Comparison of ENCODE assay signal across 6 cellular contexts in genomic region chr9:136769710-136770191, GRCh38. TPM values are rescaled to one million over a fixed set of nuclear protein-coding genes. Genes with fewer than 3 reads are reported as not detected.
DNase-seq lines count a peak whose midpoint lies in the region; ATAC-seq and TF ChIP-seq lines count a peak whose summit lies in the region.

No MANE protein-coding gene starts in this region.

- intact Hi-C loops in activated T-helper 1 cell treated with anti-CD3 and anti-CD28 coated beads, Interleukin-12 subunit alpha, Interleukin-12 subunit beta, Interleukin-2, Interleukin-4 antibody, amounts not matched to agents 30 ng/mL and 10 ng/mL and 1 ng/mL, durations not matched to agents 14 hours and 24 hours and 36 hours (cut with micrococcal nuclease) = no loop called here

- H3K4me1 Mint-ChIP-seq in brain = peaks cover 9% of the 10 kb centered on the region
- H3K4me1 Mint-ChIP-seq in activated T-helper 1 cell treated with anti-CD3 and anti-CD28 coated beads, Interleukin-12 subunit alpha, Interleukin-12 subunit beta, Interleukin-2, Interleukin-4 antibody, amounts not matched to agents 30 ng/mL and 10 ng/mL and 1 ng/mL, durations not matched to agents 14 hours and 24 hours and 36 hours (ENCODE audit: low read depth) = peaks cover 5% of the 10 kb centered on the region

- H3K4me3 ChIP-seq in osteoblast (ENCODE audit: insufficient read depth, low read length) = no peak overlapping the region

- ATAC-seq in HG03135 (IDR thresholded peaks at IDR 0.05; ENCODE audit: unreplicated experiment) = no peak

- H3K9me3 ChIP-seq in osteoblast (ENCODE audit: low read depth, low read length) = peaks cover 3% of the 10 kb centered on the region

- peaks cover 4% of the 10 kb centered on the region for H3K27me3 ChIP-seq in osteoblast (ENCODE audit: insufficient read depth, low read length)

- no peak overlapping the region for H3K27ac ChIP-seq in osteoblast (ENCODE audit: low read depth, low read length)

- no peak overlapping the region for H2AFZ ChIP-seq in osteoblast (ENCODE audit: low read length)

- H3K27me3 Mint-ChIP-seq in brain = peaks cover 6% of the 10 kb centered on the region
- H3K27me3 Mint-ChIP-seq in activated T-helper 1 cell treated with anti-CD3 and anti-CD28 coated beads, Interleukin-12 subunit alpha, Interleukin-12 subunit beta, Interleukin-2, Interleukin-4 antibody, amounts not matched to agents 30 ng/mL and 10 ng/mL and 1 ng/mL, durations not matched to agents 14 hours and 24 hours and 36 hours (ENCODE audit: insufficient read depth) = peaks cover 8% of the 10 kb centered on the region

- TF ChIP-seq CTCF in brain (conservative IDR thresholded peaks at IDR 0.05) = peak; percentile 30 to 49
- peak; percentile 38 for TF ChIP-seq CTCF in osteoblast (IDR thresholded peaks at IDR 0.05; ENCODE audit: extremely low read depth, low read depth, low read length)

- H4K20me1 ChIP-seq in osteoblast (ENCODE audit: insufficient read depth, low read length) = no peaks in the 10 kb centered on the region

- no peak overlapping the region for H3K27ac Mint-ChIP-seq in brain
- no peak overlapping the region for H3K27ac Mint-ChIP-seq in activated T-helper 1 cell treated with anti-CD3 and anti-CD28 coated beads, Interleukin-12 subunit alpha, Interleukin-12 subunit beta, Interleukin-2, Interleukin-4 antibody, amounts not matched to agents 30 ng/mL and 10 ng/mL and 1 ng/mL, durations not matched to agents 14 hours and 24 hours and 36 hours

- no peaks in the 10 kb centered on the region for H3K36me3 Mint-ChIP-seq in brain
- no peaks in the 10 kb centered on the region for H3K36me3 Mint-ChIP-seq in activated T-helper 1 cell treated with anti-CD3 and anti-CD28 coated beads, Interleukin-12 subunit alpha, Interleukin-12 subunit beta, Interleukin-2, Interleukin-4 antibody, amounts not matched to agents 30 ng/mL and 10 ng/mL and 1 ng/mL, durations not matched to agents 14 hours and 24 hours and 36 hours (ENCODE audit: low read depth)

- H3K4me1 ChIP-seq in osteoblast (ENCODE audit: insufficient read depth, low read length) = no peaks in the 10 kb centered on the region

- no peaks in the 10 kb centered on the region for H3K79me2 ChIP-seq in osteoblast (ENCODE audit: insufficient read depth, low read length)

- H3K9me3 Mint-ChIP-seq in brain = peaks cover 0 to 12% (median 7%) of the 10 kb centered on the region in 5 experiments
- peaks cover 10% of the 10 kb centered on the region for H3K9me3 Mint-ChIP-seq in activated T-helper 1 cell treated with anti-CD3 and anti-CD28 coated beads, Interleukin-12 subunit alpha, Interleukin-12 subunit beta, Interleukin-2, Interleukin-4 antibody, amounts not matched to agents 30 ng/mL and 10 ng/mL and 1 ng/mL, durations not matched to agents 14 hours and 24 hours and 36 hours

- peak overlapping the region in 2 of 5 experiments; percentile 16 to 61 for H3K4me3 Mint-ChIP-seq in brain
- no peak overlapping the region for H3K4me3 Mint-ChIP-seq in activated T-helper 1 cell treated with anti-CD3 and anti-CD28 coated beads, Interleukin-12 subunit alpha, Interleukin-12 subunit beta, Interleukin-2, Interleukin-4 antibody, amounts not matched to agents 30 ng/mL and 10 ng/mL and 1 ng/mL, durations not matched to agents 14 hours and 24 hours and 36 hours

- DNase-seq in CD1c-positive myeloid dendritic cell (ENCODE audit: extremely low spot score) (peak; percentile 58), NCI-H146 (lab: John Stamatoyannopoulos, UW) (peak; percentile 55), osteoblast (ENCODE audit: insufficient read length, low spot score, missing footprints) (peak; percentile 94)
- DNase-seq in activated T-helper 1 cell treated with anti-CD3 and anti-CD28 coated beads, Interleukin-12 subunit alpha, Interleukin-12 subunit beta, Interleukin-2, Interleukin-4 antibody, amounts not matched to agents 30 ng/mL and 10 ng/mL and 1 ng/mL, durations not matched to agents 14 hours and 24 hours and 36 hours (ENCODE audit: low spot score) = no peak

- no peaks in the 10 kb centered on the region for H3K36me3 ChIP-seq in osteoblast (ENCODE audit: insufficient read depth, low read length)

- no peak overlapping the region for H3K4me2 ChIP-seq in osteoblast (ENCODE audit: insufficient read depth, low read length)

RNA-seq across cellular contexts. Expression of gene LCN15, which starts 5.4 kb away (rescaled TPM):
- polyA plus RNA-seq in brain (ENCODE audit: insufficient read depth, low read depth, low replicate concordance) = 32.6 TPM
- not detected in 2 replicates for total RNA-seq in osteoblast
- total RNA-seq in activated T-helper 1 cell treated with anti-CD3 and anti-CD28 coated beads, Interleukin-12 subunit alpha, Interleukin-12 subunit beta, Interleukin-2, Interleukin-4 antibody, amounts not matched to agents 30 ng/mL and 10 ng/mL and 1 ng/mL, durations not matched to agents 14 hours and 24 hours and 36 hours = not detected in 2 replicates

RNA-seq across cellular contexts. Expression of gene LCN8, which starts 11.7 kb away (rescaled TPM):
- polyA plus RNA-seq in brain (ENCODE audit: insufficient read depth, low read depth, low replicate concordance) = 0.34 TPM
- total RNA-seq in osteoblast = not detected in 2 replicates
- not detected in 2 replicates for total RNA-seq in activated T-helper 1 cell treated with anti-CD3 and anti-CD28 coated beads, Interleukin-12 subunit alpha, Interleukin-12 subunit beta, Interleukin-2, Interleukin-4 antibody, amounts not matched to agents 30 ng/mL and 10 ng/mL and 1 ng/mL, durations not matched to agents 14 hours and 24 hours and 36 hours

RNA-seq across cellular contexts. Expression of gene TMEM141, which starts 21.4 kb away (rescaled TPM):
- 182 TPM for polyA plus RNA-seq in brain (ENCODE audit: insufficient read depth, low read depth, low replicate concordance)
- 31.8 and 39.8 TPM in 2 replicates for total RNA-seq in osteoblast
- 37.2 and 39.0 TPM in 2 replicates for total RNA-seq in activated T-helper 1 cell treated with anti-CD3 and anti-CD28 coated beads, Interleukin-12 subunit alpha, Interleukin-12 subunit beta, Interleukin-2, Interleukin-4 antibody, amounts not matched to agents 30 ng/mL and 10 ng/mL and 1 ng/mL, durations not matched to agents 14 hours and 24 hours and 36 hours

RNA-seq across cellular contexts. Expression of gene LCN6, which starts 21.4 kb away (rescaled TPM):
- not detected for polyA plus RNA-seq in brain (ENCODE audit: insufficient read depth, low read depth, low replicate concordance)
- not detected in 2 replicates for total RNA-seq in osteoblast
- total RNA-seq in activated T-helper 1 cell treated with anti-CD3 and anti-CD28 coated beads, Interleukin-12 subunit alpha, Interleukin-12 subunit beta, Interleukin-2, Interleukin-4 antibody, amounts not matched to agents 30 ng/mL and 10 ng/mL and 1 ng/mL, durations not matched to agents 14 hours and 24 hours and 36 hours = not detected in 2 replicates

RNA-seq across cellular contexts. Expression of gene CCDC183, which starts 26.4 kb away (rescaled TPM):
- polyA plus RNA-seq in brain (ENCODE audit: insufficient read depth, low read depth, low replicate concordance) = 4.8 TPM
- under 0.01 TPM in 1 of 2 replicates, not detected in the other for total RNA-seq in osteoblast
- total RNA-seq in activated T-helper 1 cell treated with anti-CD3 and anti-CD28 coated beads, Interleukin-12 subunit alpha, Interleukin-12 subunit beta, Interleukin-2, Interleukin-4 antibody, amounts not matched to agents 30 ng/mL and 10 ng/mL and 1 ng/mL, durations not matched to agents 14 hours and 24 hours and 36 hours = 0.52 TPM in 1 of 2 replicates, not detected in the other
